ENCODE assay signal across 8 cellular contexts in genomic region chr17:42459983-42460300, GRCh38. TPM values are rescaled to one million over a fixed set of nuclear protein-coding genes. Genes with fewer than 3 reads are reported as not detected.
DNase-seq lines count a peak whose midpoint lies in the region; ATAC-seq and TF ChIP-seq lines count a peak whose summit lies in the region.

No MANE protein-coding gene starts in this region.

- H3K4me1 ChIP-seq in DOHH2 (ENCODE audit: control insufficient read depth, low read length) (peaks cover 49% of the 10 kb centered on the region), parathyroid adenoma (peaks cover 20% of the 10 kb centered on the region)

- H3F3A ChIP-seq in DOHH2 (ENCODE audit: control insufficient read depth, insufficient read depth) = peaks cover 32% of the 10 kb centered on the region

- POLR2A ChIA-PET in activated CD8-positive, alpha-beta T cell treated with anti-CD3 and anti-CD28 coated beads for 36 hours (lab: Charles Lee) = interaction anchor here (0.8 kb wide), 1 partner anchor 84 kb away, joined by 3 read pairs; no protein-coding TSS in a partner anchor

- no peak overlapping the region for H3K27ac ChIP-seq in DOHH2 (ENCODE audit: low read depth, low read length)
- peak overlapping the region; percentile 96 for H3K27ac ChIP-seq in parathyroid adenoma

- no peaks in the 10 kb centered on the region for H3K36me3 ChIP-seq in DOHH2 (ENCODE audit: control insufficient read depth, low read length)
- no peaks in the 10 kb centered on the region for H3K36me3 ChIP-seq in parathyroid adenoma (ENCODE audit: control insufficient read depth, insufficient read depth, low read length)

- peak; percentile 67 for ATAC-seq in activated CD8-positive, alpha-beta T cell treated with anti-CD3 and anti-CD28 coated beads for 36 hours

- H3K9me3 Mint-ChIP-seq in activated CD8-positive, alpha-beta T cell treated with anti-CD3 and anti-CD28 coated beads for 36 hours = no peaks in the 10 kb centered on the region

- H3K9ac ChIP-seq in parathyroid adenoma = no peak overlapping the region

- peaks cover 42% of the 10 kb centered on the region for H3K4me1 Mint-ChIP-seq in activated CD8-positive, alpha-beta T cell treated with anti-CD3 and anti-CD28 coated beads for 36 hours (ENCODE audit: low read depth)

- peak overlapping the region; percentile 77 for H3K4me3 Mint-ChIP-seq in activated CD8-positive, alpha-beta T cell treated with anti-CD3 and anti-CD28 coated beads for 36 hours

- H3K4me3 ChIP-seq in DOHH2 (ENCODE audit: low read length) = peak overlapping the region; percentile 45
- H3K4me3 ChIP-seq in LNCaP clone FGC (ENCODE audit: low read depth, low read length) = peak overlapping the region; percentile 96
- H3K4me3 ChIP-seq in foreskin fibroblast (ENCODE audit: low read depth in 1 of 2, low read length in 2 of 2) = peak overlapping the region; percentile 68 to 87
- peak overlapping the region; percentile 98 for H3K4me3 ChIP-seq in parathyroid adenoma (ENCODE audit: low read depth, low read length)

- peaks cover 75% of the 10 kb centered on the region for H3K27me3 ChIP-seq in DOHH2 (ENCODE audit: control insufficient read depth, low read length)
- H3K27me3 ChIP-seq in parathyroid adenoma (ENCODE audit: control insufficient read depth, insufficient read depth, low read length) = no peaks in the 10 kb centered on the region

- H4K20me1 ChIP-seq in DOHH2 (ENCODE audit: control insufficient read depth, insufficient read depth, low read depth, low read length) = peaks cover 24% of the 10 kb centered on the region

- H3K4me2 ChIP-seq in DOHH2 (ENCODE audit: low read length) (peak overlapping the region; percentile 70), parathyroid adenoma (ENCODE audit: low read length) (peak overlapping the region; percentile 68)

- H2AFZ ChIP-seq in parathyroid adenoma = peak overlapping the region; percentile 88

- H3K79me2 ChIP-seq in DOHH2 (ENCODE audit: control insufficient read depth, low read length) (no peaks in the 10 kb centered on the region), parathyroid adenoma (peaks cover 21% of the 10 kb centered on the region)

- no peaks in the 10 kb centered on the region for H3K9me3 ChIP-seq in DOHH2 (ENCODE audit: control insufficient read depth, insufficient read depth, low read length)
- no peaks in the 10 kb centered on the region for H3K9me3 ChIP-seq in parathyroid adenoma (ENCODE audit: control insufficient read depth, low read length)

- DNase-seq in LNCaP clone FGC (ENCODE audit: low read depth) (peak; percentile 17), foreskin fibroblast (peak in 1 of 2 donors; percentile 72), GM19240 (ENCODE audit: insufficient read length, low spot score) (no peak), LoVo (ENCODE audit: low spot score) (no peak)
- peak; percentile 50 for DNase-seq in activated CD8-positive, alpha-beta T cell treated with anti-CD3 and anti-CD28 coated beads for 36 hours
- DNase-seq in effector CD4-positive, alpha-beta T cell = no peak

- CTCF ChIA-PET in activated CD8-positive, alpha-beta T cell treated with anti-CD3 and anti-CD28 coated beads for 36 hours (lab: Charles Lee) = interaction anchor here (0.9 to 2.7 kb wide), 9 partner anchors 10 to 238 kb away, joined by 3 to 8 read pairs (median 4); no protein-coding TSS in a partner anchor

- H3K36me3 Mint-ChIP-seq in activated CD8-positive, alpha-beta T cell treated with anti-CD3 and anti-CD28 coated beads for 36 hours (ENCODE audit: low read depth) = no peaks in the 10 kb centered on the region

- H3K27me3 Mint-ChIP-seq in activated CD8-positive, alpha-beta T cell treated with anti-CD3 and anti-CD28 coated beads for 36 hours = peaks cover 3% of the 10 kb centered on the region

- no peak overlapping the region for H3K27ac Mint-ChIP-seq in activated CD8-positive, alpha-beta T cell treated with anti-CD3 and anti-CD28 coated beads for 36 hours

- TF ChIP-seq CTCF in DOHH2 (IDR thresholded peaks at IDR 0.05; ENCODE audit: low read depth, low read length, poor library complexity, severe bottlenecking) (no peak), LNCaP clone FGC (IDR thresholded peaks at IDR 0.05; ENCODE audit: control insufficient read depth, extremely low read depth, insufficient read depth) (no peak), foreskin fibroblast (IDR thresholded peaks at IDR 0.05; ENCODE audit: low read depth, low read length) (no peak), parathyroid adenoma (IDR thresholded peaks at IDR 0.05) (no peak)
- TF ChIP-seq CTCF in activated CD8-positive, alpha-beta T cell treated with anti-CD3 and anti-CD28 coated beads for 36 hours (IDR thresholded peaks at IDR 0.05) = no peak

- intact Hi-C loops in activated CD8-positive, alpha-beta T cell treated with anti-CD3 and anti-CD28 coated beads for 36 hours (cut with micrococcal nuclease) = no loop called here

- H3K9me2 ChIP-seq in DOHH2 (replicated peaks; ENCODE audit: control insufficient read depth, low read length) = no peaks in the 10 kb centered on the region

RNA-seq across cellular contexts. Expression of gene ATP6V0A1, which starts 1.3 kb away (rescaled TPM):
- total RNA-seq in activated CD8-positive, alpha-beta T cell treated with anti-CD3 and anti-CD28 coated beads for 36 hours = 1 to 10 TPM; 5.8 to 7.1 TPM

RNA-seq across cellular contexts. Expression of gene CAVIN1, which starts 36.9 kb away (rescaled TPM):
- 1 to 10 TPM; 1.8 to 2.0 TPM for total RNA-seq in activated CD8-positive, alpha-beta T cell treated with anti-CD3 and anti-CD28 coated beads for 36 hours

Comparison
In these comparisons a context has a peak if more than half of its experiments do, and no peak if none do; other contexts are left out.
1. H3K4me3 ChIP-seq: peak in every context shown above with its lines; median percentile 98 in parathyroid adenoma; 96 in LNCaP clone FGC; 78 in foreskin fibroblast; 45 in DOHH2.
2. DNase-seq: peak in LNCaP clone FGC (single experiment) and activated CD8-positive, alpha-beta T cell treated with anti-CD3 and anti-CD28 coated beads for 36 hours (single experiment); none in GM19240 (single experiment), effector CD4-positive, alpha-beta T cell (single experiment) and LoVo (single experiment).